13 cellular contexts compared by ENCODE assay signal in genomic region chr18:70036771-70037452, GRCh38.
DNase-seq lines count a peak whose midpoint lies in the region; ATAC-seq and TF ChIP-seq lines count a peak whose summit lies in the region.
"Had no signal": no experiment of that assay in that cellular context is flagged by ENCODE, and none has a peak within 500 bp of the region (broad histone marks: within the 10 kb centered on the region; RNA-seq: fewer than 3 reads in every experiment).

No MANE protein-coding gene starts in this region.

- H3K27me3 Mint-ChIP-seq in GM23338 (ENCODE audit: insufficient read depth, low read depth, poor library complexity), result no peaks in the 10 kb centered on the region

- H3K4me1 ChIP-seq in GM23338 (ENCODE audit: insufficient read depth) (no peaks in the 10 kb centered on the region), lower lobe of right lung (no peaks in the 10 kb centered on the region)

- intact Hi-C loops in lower lobe of right lung (cut with DNase I), result no loop called here

- no peaks in the 10 kb centered on the region for H3K79me2 ChIP-seq in GM23338 (replicated peaks; ENCODE audit: insufficient read depth)

- no peak overlapping the region for H3K4me3 ChIP-seq in GM23338
- no peak overlapping the region for H3K4me3 ChIP-seq in lower lobe of right lung

- H4K20me1 ChIP-seq in GM23338 (replicated peaks; ENCODE audit: insufficient read depth), result no peaks in the 10 kb centered on the region

- no peak overlapping the region for H3K4me3 Mint-ChIP-seq in GM23338
- H3K4me3 Mint-ChIP-seq: nephron progenitor cell had no signal

- no peak overlapping the region for H2AFZ ChIP-seq in GM23338

- H3K9me3 Mint-ChIP-seq in GM23338, result no peaks in the 10 kb centered on the region

- H3K27ac ChIP-seq in caudate nucleus (ENCODE audit: low read depth, low read length) (peak overlapping the region; percentile 20), GM23338 (ENCODE audit: low read depth) (no peak overlapping the region), lower lobe of right lung (no peak overlapping the region)
- H3K27ac ChIP-seq: brain microvascular endothelial cell had no signal

- no peaks in the 10 kb centered on the region for H3K36me3 ChIP-seq in GM23338 (ENCODE audit: insufficient read depth)
- peaks cover 9% of the 10 kb centered on the region for H3K36me3 ChIP-seq in lower lobe of right lung
- H3K36me3 ChIP-seq: brain microvascular endothelial cell had no signal

- TF ChIP-seq CTCF in GM23338 (conservative IDR thresholded peaks at IDR 0.05; ENCODE audit: low read depth in 2 of 2) (no peak), lower lobe of right lung (IDR thresholded peaks at IDR 0.05) (no peak)

- H3K36me3 Mint-ChIP-seq in GM23338 (ENCODE audit: low read depth), result no peaks in the 10 kb centered on the region

- H3F3A ChIP-seq in GM23338 (replicated peaks; ENCODE audit: low read depth), result no peaks in the 10 kb centered on the region

- in situ Hi-C loops in ACHN (cut with HindIII; ENCODE audit: low pct_ligation_motif_present, low pct_unique_long_range_greater_than_20kb, low sequenced_read_pairs), result no loop called here

- H3K4me1 Mint-ChIP-seq in GM23338, result no peaks in the 10 kb centered on the region

- DNase-seq in caudate nucleus (lab: John Stamatoyannopoulos, UW) (peak in 5 of 61 donors; percentile 8 to 44 (median 15)), GM23338 (ENCODE audit: low spot score) (no peak), ACHN (no peak), lower lobe of right lung (no peak), NK-92 (lab: John Stamatoyannopoulos, UW; ENCODE audit: unreplicated experiment) (no peak)
- DNase-seq: activated CD4-positive, alpha-beta T cell treated with anti-CD3 and anti-CD28 coated beads, Interleukin-2, amount 50 U/mL, for 48 hours; brain microvascular endothelial cell; DMS53; IMR-90; nephron progenitor cell had no signal

- no peaks in the 10 kb centered on the region for H3K9me3 ChIP-seq in lower lobe of right lung

- H3K9me2 ChIP-seq in GM23338 (ENCODE audit: insufficient read depth), result no peaks in the 10 kb centered on the region

- H3K4me2 ChIP-seq in GM23338, result no peak overlapping the region

- H3K27ac Mint-ChIP-seq in GM23338, result no peak overlapping the region
- H3K27ac Mint-ChIP-seq: nephron progenitor cell had no signal

- no peaks in the 10 kb centered on the region for H3K27me3 ChIP-seq in GM23338 (ENCODE audit: insufficient read depth)
- H3K27me3 ChIP-seq in lower lobe of right lung (ENCODE audit: low read depth), result no peaks in the 10 kb centered on the region
- H3K27me3 ChIP-seq: brain microvascular endothelial cell had no signal

- ATAC-seq in GM18508 (IDR thresholded peaks at IDR 0.05; ENCODE audit: insufficient read depth, unreplicated experiment) (peak; percentile 95), GM21381 (IDR thresholded peaks at IDR 0.05; ENCODE audit: unreplicated experiment) (peak; percentile 99), HG03103 (IDR thresholded peaks at IDR 0.05; ENCODE audit: low read depth, unreplicated experiment) (peak; percentile 99), GM23338 (no peak), lower lobe of right lung (no peak)

TF ChIP-seq in GM23338, 12 proteins besides CTCF, POLR2A, EP300 and RAD21 (continues in another document):
- no peak for TF ChIP-seq CREB1 (CRISPR knock-in tag; IDR thresholded peaks at IDR 0.05; ENCODE audit: low read depth)
- TF ChIP-seq ZNF331 (CRISPR knock-in tag; IDR thresholded peaks at IDR 0.05; ENCODE audit: low read depth), result no peak
- TF ChIP-seq ETS1 (IDR thresholded peaks at IDR 0.05), result no peak
- no peak for TF ChIP-seq REST (IDR thresholded peaks at IDR 0.05; ENCODE audit: unreplicated experiment)
- TF ChIP-seq EZH2 (IDR thresholded peaks at IDR 0.05; ENCODE audit: low read depth, unreplicated experiment), result no peak
- no peak for TF ChIP-seq ZNF462 (CRISPR knock-in tag; IDR thresholded peaks at IDR 0.05)

Comparison
In these comparisons a context has a peak if more than half of its experiments do, and no peak if none do; other contexts are left out.
1. ATAC-seq: peak in GM18508 (single experiment), GM21381 (single experiment) and HG03103 (single experiment); none in GM23338 (single experiment) and lower lobe of right lung (0 of 2).